Comparison of ENCODE assay signal across 1 cellular context in genomic region chr16:57781741-57782606, GRCh38.
A peak's percentile ranks its signal among the peaks of the same experiment; 100 is the strongest.
TF ChIP-seq lines count a peak whose summit lies in the region.

No MANE protein-coding gene starts in this region.

TF ChIP-seq in HepG2, 621 proteins besides CTCF, POLR2A, EP300 and RAD21 (continued from another document and continues in another):
- TF ChIP-seq THAP9 (CRISPR knock-in tag; IDR thresholded peaks at IDR 0.05; ENCODE audit: borderline replicate concordance) (peak; percentile 84; the same call in 1 of the 2 replicates), ZNF234 (CRISPR knock-in tag; conservative IDR thresholded peaks at IDR 0.05) (peak; percentile 85; the same call in 1 of the 2 replicates), HES4 (CRISPR knock-in tag; IDR thresholded peaks at IDR 0.05; ENCODE audit: borderline replicate concordance) (no peak), HNRNPUL1 (IDR thresholded peaks at IDR 0.05; ENCODE audit: low read depth, low read length) (no peak), BRD4 (CRISPR knock-in tag; IDR thresholded peaks at IDR 0.05) (0 out of 2 replicates have a peak, but pooled peaks have one; percentile 45), MAF1 (CRISPR knock-in tag; IDR thresholded peaks at IDR 0.05; ENCODE audit: borderline replicate concordance) (no peak), ZNF761 (CRISPR knock-in tag; conservative IDR thresholded peaks at IDR 0.05) (peak; percentile 82), ETS1 (CRISPR knock-in tag; IDR thresholded peaks at IDR 0.05) (no peak), DBP (CRISPR knock-in tag; IDR thresholded peaks at IDR 0.05; ENCODE audit: not compliant biosample characterization) (no peak), SIX1 (CRISPR knock-in tag; IDR thresholded peaks at IDR 0.05; ENCODE audit: borderline replicate concordance) (no peak; the same call in 1 of the 2 replicates), POGZ (CRISPR knock-in tag; IDR thresholded peaks at IDR 0.05) (peak; percentile 80), ZNF24 (IDR thresholded peaks at IDR 0.05) (peak; percentile 70; the same call in 1 of the 2 replicates), ATF5 (CRISPR knock-in tag; IDR thresholded peaks at IDR 0.05; ENCODE audit: low read depth) (no peak), ATRX (CRISPR knock-in tag; IDR thresholded peaks at IDR 0.05; ENCODE audit: borderline replicate concordance) (no peak), TSC22D2 (CRISPR knock-in tag; IDR thresholded peaks at IDR 0.05; ENCODE audit: borderline replicate concordance) (peak; percentile 45; the same call in 1 of the 2 replicates), AGO1 (IDR thresholded peaks at IDR 0.05; ENCODE audit: low read depth, low read length, poor library complexity, severe bottlenecking) (no peak), ZBED4 (CRISPR knock-in tag; IDR thresholded peaks at IDR 0.05; ENCODE audit: borderline replicate concordance) (peak; percentile 58; the same call in 1 of the 2 replicates), PCBP1 (IDR thresholded peaks at IDR 0.05; ENCODE audit: borderline replicate concordance, low read depth, low read length) (no peak), ZNF512 (CRISPR knock-in tag; IDR thresholded peaks at IDR 0.05) (no peak), ZNF552 (CRISPR knock-in tag; IDR thresholded peaks at IDR 0.05; ENCODE audit: borderline replicate concordance) (no peak), TIGD3 (CRISPR knock-in tag; IDR thresholded peaks at IDR 0.05; ENCODE audit: borderline replicate concordance) (no peak), TEF (CRISPR knock-in tag; IDR thresholded peaks at IDR 0.05) (no peak), ZNF740 (CRISPR knock-in tag; IDR thresholded peaks at IDR 0.05) (0 out of 2 replicates have a peak, but pooled peaks have one; percentile 41), MAFG (CRISPR knock-in tag; IDR thresholded peaks at IDR 0.05) (no peak), ONECUT2 (CRISPR knock-in tag; IDR thresholded peaks at IDR 0.05) (no peak), ZBTB39 (CRISPR knock-in tag; IDR thresholded peaks at IDR 0.05) (peak; percentile 91; the same call in 1 of the 2 replicates), MTERF4 (CRISPR knock-in tag; IDR thresholded peaks at IDR 0.05) (0 out of 2 replicates have a peak, but pooled peaks have one; percentile 47), ZNF530 (CRISPR knock-in tag; IDR thresholded peaks at IDR 0.05; ENCODE audit: low read depth) (no peak), IRX3 (CRISPR knock-in tag; IDR thresholded peaks at IDR 0.05; ENCODE audit: borderline replicate concordance, low read depth) (0 out of 2 replicates have a peak, but pooled peaks have one; percentile 70), XRCC5 (optimal IDR thresholded peaks at IDR 0.05; ENCODE audit: low read length) (peak; percentile 88), RARG (CRISPR knock-in tag; IDR thresholded peaks at IDR 0.05; ENCODE audit: low read depth) (no peak), ATF1 (CRISPR knock-in tag; IDR thresholded peaks at IDR 0.05) (no peak), STAT5B (CRISPR knock-in tag; IDR thresholded peaks at IDR 0.05) (no peak), UBTF (CRISPR knock-in tag; IDR thresholded peaks at IDR 0.05) (peak; percentile 63), DNMT1 (CRISPR knock-in tag; IDR thresholded peaks at IDR 0.05) (no peak; the same call in 1 of the 2 replicates), ZNF891 (CRISPR knock-in tag; IDR thresholded peaks at IDR 0.05) (no peak), ZNF33A (CRISPR knock-in tag; IDR thresholded peaks at IDR 0.05; ENCODE audit: borderline replicate concordance) (no peak), SMARCC2 (IDR thresholded peaks at IDR 0.05) (no peak), ZNF792 (CRISPR knock-in tag; IDR thresholded peaks at IDR 0.05) (peak; percentile 88), ZNF678 (CRISPR knock-in tag; IDR thresholded peaks at IDR 0.05) (no peak), ZNF430 (CRISPR knock-in tag; IDR thresholded peaks at IDR 0.05) (peak; percentile 71; the same call in 1 of the 2 replicates), SMYD3 (CRISPR knock-in tag; IDR thresholded peaks at IDR 0.05) (peak; percentile 51; the same call in 1 of the 2 replicates), MBD4 (IDR thresholded peaks at IDR 0.05; ENCODE audit: borderline replicate concordance, low read length) (no peak)
